18 cellular contexts compared by ENCODE assay signal in genomic region chr4:66475596-66475995, GRCh38.
"Had no signal": no experiment of that assay in that cellular context is flagged by ENCODE, and none has a peak within 500 bp of the region (broad histone marks: within the 10 kb centered on the region; RNA-seq: fewer than 3 reads in every experiment).

No MANE protein-coding gene starts in this region.

- H3K4me3 Mint-ChIP-seq: activated CD4-positive, alpha-beta T cell treated with anti-CD3 and anti-CD28 coated beads, Interleukin-2, amount 10 ng/mL, durations not matched to agents 24 days and 14 days; activated naive CD4-positive, alpha-beta T cell treated with anti-CD3 and anti-CD28 coated beads, Interleukin-2, amount 10 ng/mL, durations not matched to agents 7 days and 5 days; central memory CD8-positive, alpha-beta T cell; dendritic cell treated with granulocyte-macrophage colony-stimulating factor and Interleukin-4, amounts not matched to agents 40 ng/mL and 50 ng/mL, for 4 days; effector memory CD8-positive, alpha-beta T cell; naive B cell; WTC11 had no signal

- H3K27ac Mint-ChIP-seq: activated CD4-positive, alpha-beta T cell treated with anti-CD3 and anti-CD28 coated beads, Interleukin-2, amount 10 ng/mL, durations not matched to agents 24 days and 14 days; activated naive CD4-positive, alpha-beta T cell treated with anti-CD3 and anti-CD28 coated beads, Interleukin-2, amount 10 ng/mL, durations not matched to agents 7 days and 5 days; activated T-helper 2 cell treated with anti-CD3 and anti-CD28 coated beads, Interferon-gamma antibody, Interleukin-2, Interleukin-4, amounts not matched to agents 10 μg/mL and 5 μg/mL and 100 μg/mL, durations not matched to agents 14 hours and 24 hours and 36 hours; dendritic cell treated with granulocyte-macrophage colony-stimulating factor and Interleukin-4, amounts not matched to agents 40 ng/mL and 50 ng/mL, for 4 days; effector memory CD8-positive, alpha-beta T cell; naive B cell; WTC11 had no signal

- H3K9me3 ChIP-seq: body of pancreas, neutrophil had no signal

- H3K27me3 Mint-ChIP-seq: activated CD4-positive, alpha-beta T cell treated with anti-CD3 and anti-CD28 coated beads, Interleukin-2, amount 10 ng/mL, durations not matched to agents 24 days and 14 days; activated naive CD4-positive, alpha-beta T cell treated with anti-CD3 and anti-CD28 coated beads, Interleukin-2, amount 10 ng/mL, durations not matched to agents 7 days and 5 days; central memory CD8-positive, alpha-beta T cell; dendritic cell treated with granulocyte-macrophage colony-stimulating factor and Interleukin-4, amounts not matched to agents 40 ng/mL and 50 ng/mL, for 4 days; effector memory CD8-positive, alpha-beta T cell; naive B cell had no signal

- H3K27ac ChIP-seq: adrenal gland, body of pancreas, epithelial cell of prostate, neutrophil, right atrium auricular region, skin epidermis, stomach had no signal

- H3K27me3 ChIP-seq: adrenal gland, body of pancreas, neutrophil, right atrium auricular region, stomach had no signal

- H3K9me3 Mint-ChIP-seq: dendritic cell treated with granulocyte-macrophage colony-stimulating factor and Interleukin-4, amounts not matched to agents 40 ng/mL and 50 ng/mL, for 4 days had no signal

- H3K4me3 ChIP-seq: adrenal gland, body of pancreas, lung, right atrium auricular region, skin epidermis, stomach had no signal

- ATAC-seq: body of pancreas; effector memory CD8-positive, alpha-beta T cell; WTC11 had no signal

- H3K36me3 Mint-ChIP-seq: activated naive CD4-positive, alpha-beta T cell treated with anti-CD3 and anti-CD28 coated beads, Interleukin-2, amount 10 ng/mL, durations not matched to agents 7 days and 5 days; naive B cell; WTC11 had no signal

- DNase-seq: activated CD4-positive, alpha-beta T cell treated with anti-CD3 and anti-CD28 coated beads, Interleukin-2, amount 10 ng/mL, durations not matched to agents 24 days and 14 days; activated naive CD4-positive, alpha-beta T cell treated with anti-CD3 and anti-CD28 coated beads, Interleukin-2, amount 10 ng/mL, durations not matched to agents 7 days and 5 days; adrenal gland; body of pancreas; effector memory CD8-positive, alpha-beta T cell; midbrain; naive B cell; stimulated activated CD4-positive, alpha-beta T cell treated with anti-CD3 and anti-CD28 coated beads, Interleukin-4, amount 100 ng/mL, for 4 hours; stomach had no signal

- H3K4me1 ChIP-seq: adrenal gland, body of pancreas, right atrium auricular region, stomach had no signal

- H3K4me1 Mint-ChIP-seq: activated CD4-positive, alpha-beta T cell treated with anti-CD3 and anti-CD28 coated beads, Interleukin-2, amount 10 ng/mL, durations not matched to agents 24 days and 14 days; activated naive CD4-positive, alpha-beta T cell treated with anti-CD3 and anti-CD28 coated beads, Interleukin-2, amount 10 ng/mL, durations not matched to agents 7 days and 5 days; central memory CD8-positive, alpha-beta T cell; naive B cell; WTC11 had no signal

- H3K36me3 ChIP-seq: adrenal gland, neutrophil, right atrium auricular region, stomach had no signal
